14 cellular contexts compared by ENCODE assay signal in the genomic region with DNA sequence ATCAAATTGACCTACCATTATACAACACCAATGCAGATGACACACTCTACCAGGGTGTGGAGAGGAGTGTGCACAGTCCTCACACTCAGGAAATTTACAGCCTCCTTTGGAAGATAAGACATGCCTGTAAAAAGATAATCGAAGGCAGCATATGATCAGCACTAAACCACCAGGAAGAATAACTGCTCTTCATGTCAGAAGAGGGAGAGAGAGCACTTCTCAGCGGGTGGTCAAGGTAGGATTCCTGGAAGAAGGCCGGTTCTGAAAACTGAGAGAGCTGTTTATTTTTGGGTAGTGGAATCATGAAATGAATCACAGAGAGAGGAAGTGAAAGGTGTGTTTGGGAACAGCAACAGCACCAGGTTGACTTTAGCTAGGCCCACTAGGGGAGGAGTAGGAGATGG. TPM values are rescaled to one million over a fixed set of nuclear protein-coding genes. Genes with fewer than 3 reads are reported as not detected.
DNase-seq lines count a peak whose midpoint lies in the region; ATAC-seq and TF ChIP-seq lines count a peak whose summit lies in the region.
"Had no signal": no experiment of that assay in that cellular context is flagged by ENCODE, and none has a peak within 500 bp of the region (broad histone marks: within the 10 kb centered on the region; RNA-seq: fewer than 3 reads in every experiment).

No MANE protein-coding gene starts in this region.

- no peak overlapping the region for H3K27ac Mint-ChIP-seq in activated naive CD4-positive, alpha-beta T cell treated with anti-CD3 and anti-CD28 coated beads, Interleukin-2, amount 50 U/mL, for 72 hours
- H3K27ac Mint-ChIP-seq: activated CD4-positive, alpha-beta T cell treated with anti-CD3 and anti-CD28 coated beads, Interleukin-2, amount 10 ng/mL, durations not matched to agents 24 days and 14 days; CD4-positive, alpha-beta memory T cell had no signal

- peaks cover 25 to 27% of the 10 kb centered on the region in 2 donors for H3K4me1 ChIP-seq in mucosa of rectum (ENCODE audit: control insufficient read depth in 2 of 2, insufficient read depth in 2 of 2, low read length in 2 of 2)
- H3K4me1 ChIP-seq in ovary (ENCODE audit: insufficient read depth), result peaks cover 6% of the 10 kb centered on the region

- H3K27ac ChIP-seq in mucosa of rectum (ENCODE audit: low read depth in 2 of 2, low read length in 2 of 2), result peak overlapping the region; percentile 14 to 79
- no peak overlapping the region for H3K27ac ChIP-seq in ovary

- H3K36me3 ChIP-seq in mucosa of rectum (ENCODE audit: control insufficient read depth in 2 of 2, insufficient read depth in 2 of 2, low read length in 2 of 2) (no peaks in the 10 kb centered on the region), ovary (no peaks in the 10 kb centered on the region)

- intact Hi-C loops in ovary (cut with DNase I), result loop anchor here (2.0 to 5.0 kb wide), 2 partner anchors 49 to 50 kb away; no protein-coding TSS in a partner anchor

- no peak for DNase-seq in NCI-H1092 treated with DMSO at 0.1 percent for 48 hours (lab: John Stamatoyannopoulos, UW)
- DNase-seq in activated T-cell treated with anti-CD3 and anti-CD28 coated beads, Interleukin-2, amount 50 U/mL, for 4 hours, result no peak
- DNase-seq in ovary, result no peak
- DNase-seq in activated naive CD4-positive, alpha-beta T cell treated with anti-CD3 and anti-CD28 coated beads, Interleukin-2, amount 50 U/mL, for 72 hours (ENCODE audit: low spot score in 2 of 2), result no peak
- DNase-seq: activated CD4-positive, alpha-beta T cell treated with anti-CD3 and anti-CD28 coated beads, Interleukin-2, amount 10 ng/mL, durations not matched to agents 24 days and 14 days; CD4-positive, alpha-beta memory T cell; effector CD8-positive, alpha-beta T cell; KG1; NCI-H345 had no signal

- H3K27me3 ChIP-seq in mucosa of rectum (ENCODE audit: control insufficient read depth in 2 of 2, insufficient read depth in 2 of 2, low read length in 2 of 2), result no peaks in the 10 kb centered on the region
- H3K27me3 ChIP-seq in ovary, result no peaks in the 10 kb centered on the region

- no peak for TF ChIP-seq EP300 in ovary (IDR thresholded peaks at IDR 0.05)

- ATAC-seq in GM18873 (IDR thresholded peaks at IDR 0.05; ENCODE audit: low FRiP score, unreplicated experiment) (peak; percentile 71), GM21717 (IDR thresholded peaks at IDR 0.05; ENCODE audit: unreplicated experiment) (peak; percentile 76), HG03135 (IDR thresholded peaks at IDR 0.05; ENCODE audit: unreplicated experiment) (peak; percentile 46)
- no peak for ATAC-seq in activated T-cell treated with anti-CD3 and anti-CD28 coated beads, Interleukin-2, amount 50 U/mL, for 4 hours
- ATAC-seq in activated naive CD4-positive, alpha-beta T cell treated with anti-CD3 and anti-CD28 coated beads, Interleukin-2, amount 50 U/mL, for 72 hours, result no peak

- no peak overlapping the region for H3K4me3 ChIP-seq in mucosa of rectum (ENCODE audit: low read length in 2 of 2)
- no peak overlapping the region for H3K4me3 ChIP-seq in ovary
- H3K4me3 ChIP-seq: smooth muscle cell had no signal

- WGBS in ovary, 3 donors, result 65 to 73% (median 72%) methylated on average over 3 of the region's 3 CpGs

- no peaks in the 10 kb centered on the region for H3K9me3 ChIP-seq in mucosa of rectum (ENCODE audit: control insufficient read depth in 2 of 2, low read length in 2 of 2)
- no peaks in the 10 kb centered on the region for H3K9me3 ChIP-seq in ovary

- H3K9ac ChIP-seq in mucosa of rectum (ENCODE audit: low read depth in 1 of 2, low read length in 2 of 2), result no peak overlapping the region

- H3K4me3 Mint-ChIP-seq in activated T-cell treated with anti-CD3 and anti-CD28 coated beads, Interleukin-2, amount 50 U/mL, for 4 hours, result no peak overlapping the region
- H3K4me3 Mint-ChIP-seq: activated CD4-positive, alpha-beta T cell treated with anti-CD3 and anti-CD28 coated beads, Interleukin-2, amount 10 ng/mL, durations not matched to agents 24 days and 14 days; CD4-positive, alpha-beta memory T cell had no signal

- peaks cover 13% of the 10 kb centered on the region for H3K27me3 Mint-ChIP-seq in activated T-cell treated with anti-CD3 and anti-CD28 coated beads, Interleukin-2, amount 50 U/mL, for 4 hours (ENCODE audit: low read depth)

- no peaks in the 10 kb centered on the region for H3K4me1 Mint-ChIP-seq in activated T-cell treated with anti-CD3 and anti-CD28 coated beads, Interleukin-2, amount 50 U/mL, for 4 hours (ENCODE audit: low read depth)
- H3K4me1 Mint-ChIP-seq: CD4-positive, alpha-beta memory T cell had no signal

- no peaks in the 10 kb centered on the region for H3K36me3 Mint-ChIP-seq in activated T-cell treated with anti-CD3 and anti-CD28 coated beads, Interleukin-2, amount 50 U/mL, for 4 hours (ENCODE audit: insufficient read depth)
- no peaks in the 10 kb centered on the region for H3K36me3 Mint-ChIP-seq in activated naive CD4-positive, alpha-beta T cell treated with anti-CD3 and anti-CD28 coated beads, Interleukin-2, amount 50 U/mL, for 72 hours
- H3K36me3 Mint-ChIP-seq: CD4-positive, alpha-beta memory T cell had no signal

- no peak for TF ChIP-seq CTCF in ovary (IDR thresholded peaks at IDR 0.05)

- no peak for TF ChIP-seq POLR2A in ovary (IDR thresholded peaks at IDR 0.05)

- no peaks in the 10 kb centered on the region for H3K9me3 Mint-ChIP-seq in activated T-cell treated with anti-CD3 and anti-CD28 coated beads, Interleukin-2, amount 50 U/mL, for 4 hours
- H3K9me3 Mint-ChIP-seq in activated naive CD4-positive, alpha-beta T cell treated with anti-CD3 and anti-CD28 coated beads, Interleukin-2, amount 50 U/mL, for 72 hours, result no peaks in the 10 kb centered on the region
- H3K9me3 Mint-ChIP-seq: activated CD4-positive, alpha-beta T cell treated with anti-CD3 and anti-CD28 coated beads, Interleukin-2, amount 10 ng/mL, durations not matched to agents 24 days and 14 days had no signal

RNA-seq across cellular contexts. Expression of a gene that starts 14.0 kb away (rescaled TPM):
- total RNA-seq in activated T-cell treated with anti-CD3 and anti-CD28 coated beads, Interleukin-2, amount 50 U/mL, for 4 hours, result under 1 TPM; 0.32 to 0.73 (median 0.49) TPM
- 1 to 10 TPM; 3.0 to 9.1 (median 6.7) TPM for total RNA-seq in ovary
- polyA plus RNA-seq in ovary, result 1 to 10 TPM; 3.6 to 6.2 TPM
- under 1 TPM; 0.09 to 0.70 TPM for total RNA-seq in activated naive CD4-positive, alpha-beta T cell treated with anti-CD3 and anti-CD28 coated beads, Interleukin-2, amount 50 U/mL, for 72 hours
- polyA plus RNA-seq: CD4-positive, alpha-beta memory T cell had no signal

RNA-seq across cellular contexts. Expression of a gene that starts 49.7 kb away (rescaled TPM):
- 10 to 100 TPM; 65.5 to 77.4 (median 65.5) TPM for total RNA-seq in activated T-cell treated with anti-CD3 and anti-CD28 coated beads, Interleukin-2, amount 50 U/mL, for 4 hours
- 100 to 1,000 TPM in 3 of 7 donors, 10 to 100 TPM in 4; 34.1 to 488 (median 61.6) TPM for total RNA-seq in ovary
- polyA plus RNA-seq in ovary, result 10 to 100 TPM; 62.8 to 68.2 TPM
- 100 to 1,000 TPM in 1 of 2 donors, 10 to 100 TPM in 1; 73.2 to 241 TPM for total RNA-seq in activated naive CD4-positive, alpha-beta T cell treated with anti-CD3 and anti-CD28 coated beads, Interleukin-2, amount 50 U/mL, for 72 hours

Comparison
In these comparisons a context has a peak if more than half of its experiments do, and no peak if none do; other contexts are left out.
1. ATAC-seq: peak in GM18873 (single experiment), GM21717 (single experiment) and HG03135 (single experiment); none in activated T-cell treated with anti-CD3 and anti-CD28 coated beads, Interleukin-2, amount 50 U/mL, for 4 hours (0 of 2) and activated naive CD4-positive, alpha-beta T cell treated with anti-CD3 and anti-CD28 coated beads, Interleukin-2, amount 50 U/mL, for 72 hours (0 of 2).
2. H3K27ac ChIP-seq: peak in mucosa of rectum (2 of 2); none in ovary (0 of 2).